In genomic region chr13:73273737-73274136, GRCh38 we compare ENCODE assay signal across 14 cellular contexts.
DNase-seq lines count a peak whose midpoint lies in the region; FAIRE-seq and TF ChIP-seq lines count a peak whose summit lies in the region.
"Had no signal": no experiment of that assay in that cellular context is flagged by ENCODE, and none has a peak within 500 bp of the region (broad histone marks: within the 10 kb centered on the region; RNA-seq: fewer than 3 reads in every experiment).

No MANE protein-coding gene starts in this region.

- H3K27ac ChIP-seq in ACC112 (ENCODE audit: low read depth, low read length) = peak overlapping the region; percentile 38; the same call in 1 of the 2 replicates
- H3K27ac ChIP-seq: dorsolateral prefrontal cortex, transverse colon had no signal

- peaks cover 45% of the 10 kb centered on the region for H3K4me1 Mint-ChIP-seq in activated CD4-positive, alpha-beta T cell treated with anti-CD3 and anti-CD28 coated beads, Interleukin-2, amount 10 ng/mL, durations not matched to agents 7 days and 5 days
- H3K4me1 Mint-ChIP-seq in activated T-helper 2 cell treated with anti-CD3 and anti-CD28 coated beads, Interferon-gamma antibody, Interleukin-2, Interleukin-4, amounts not matched to agents 10 μg/mL and 5 μg/mL and 100 μg/mL, durations not matched to agents 14 hours and 24 hours and 36 hours (ENCODE audit: low read depth) = peaks cover 49% of the 10 kb centered on the region

- H3K4me3 ChIP-seq in ACC112 (ENCODE audit: low read depth, low read length) = no peak overlapping the region
- H3K4me3 ChIP-seq in bronchial epithelial cell (ENCODE audit: low read depth, low read length) = no peak overlapping the region
- H3K4me3 ChIP-seq: dorsolateral prefrontal cortex, transverse colon had no signal

- CTCF ChIA-PET in activated CD4-positive, alpha-beta T cell treated with anti-CD3 and anti-CD28 coated beads, Interleukin-2, amount 10 ng/mL, durations not matched to agents 7 days and 5 days (lab: Charles Lee) = no interaction called here

- H3K27me3 Mint-ChIP-seq in activated CD4-positive, alpha-beta T cell treated with anti-CD3 and anti-CD28 coated beads, Interleukin-2, amount 10 ng/mL, durations not matched to agents 7 days and 5 days = no peaks in the 10 kb centered on the region
- H3K27me3 Mint-ChIP-seq in activated T-helper 2 cell treated with anti-CD3 and anti-CD28 coated beads, Interferon-gamma antibody, Interleukin-2, Interleukin-4, amounts not matched to agents 10 μg/mL and 5 μg/mL and 100 μg/mL, durations not matched to agents 14 hours and 24 hours and 36 hours (ENCODE audit: low read depth) = no peaks in the 10 kb centered on the region

- H3K27me3 ChIP-seq in ACC112 (ENCODE audit: insufficient read depth, low read length) (no peaks in the 10 kb centered on the region), bronchial epithelial cell (ENCODE audit: control insufficient read depth, insufficient read depth, low read length) (no peaks in the 10 kb centered on the region)
- H3K27me3 ChIP-seq: BE2C, dorsolateral prefrontal cortex, transverse colon had no signal

- H3K4me1 ChIP-seq in ACC112 (ENCODE audit: control insufficient read depth, insufficient read depth, low read length, unreplicated experiment) = peaks cover 17% of the 10 kb centered on the region
- H3K4me1 ChIP-seq: BE2C had no signal

- H3K9me3 Mint-ChIP-seq in activated CD4-positive, alpha-beta T cell treated with anti-CD3 and anti-CD28 coated beads, Interleukin-2, amount 10 ng/mL, durations not matched to agents 7 days and 5 days = peaks cover 30% of the 10 kb centered on the region
- peaks cover 39% of the 10 kb centered on the region for H3K9me3 Mint-ChIP-seq in activated T-helper 2 cell treated with anti-CD3 and anti-CD28 coated beads, Interferon-gamma antibody, Interleukin-2, Interleukin-4, amounts not matched to agents 10 μg/mL and 5 μg/mL and 100 μg/mL, durations not matched to agents 14 hours and 24 hours and 36 hours

- peaks cover 10% of the 10 kb centered on the region for H3K36me3 Mint-ChIP-seq in activated CD4-positive, alpha-beta T cell treated with anti-CD3 and anti-CD28 coated beads, Interleukin-2, amount 10 ng/mL, durations not matched to agents 7 days and 5 days (ENCODE audit: low read depth)
- H3K36me3 Mint-ChIP-seq in activated T-helper 2 cell treated with anti-CD3 and anti-CD28 coated beads, Interferon-gamma antibody, Interleukin-2, Interleukin-4, amounts not matched to agents 10 μg/mL and 5 μg/mL and 100 μg/mL, durations not matched to agents 14 hours and 24 hours and 36 hours (ENCODE audit: low read depth) = peaks cover 21% of the 10 kb centered on the region

- no peak overlapping the region for H2AFZ ChIP-seq in ACC112 (ENCODE audit: low read length, unreplicated experiment)

- no peak overlapping the region for H3K4me3 Mint-ChIP-seq in activated CD4-positive, alpha-beta T cell treated with anti-CD3 and anti-CD28 coated beads, Interleukin-2, amount 10 ng/mL, durations not matched to agents 7 days and 5 days
- no peak overlapping the region for H3K4me3 Mint-ChIP-seq in activated T-helper 2 cell treated with anti-CD3 and anti-CD28 coated beads, Interferon-gamma antibody, Interleukin-2, Interleukin-4, amounts not matched to agents 10 μg/mL and 5 μg/mL and 100 μg/mL, durations not matched to agents 14 hours and 24 hours and 36 hours (ENCODE audit: low read depth)

- DNase-seq in HT1080 (ENCODE audit: low read depth) = peak; percentile 60
- peak; percentile 72 for DNase-seq in bronchial epithelial cell (ENCODE audit: low read depth)
- DNase-seq in kidney glomerular epithelial cell (lab: John Stamatoyannopoulos, UW) = peak; percentile 87
- DNase-seq in NCI-H2029 (lab: John Stamatoyannopoulos, UW) = no peak
- DNase-seq in COLO829 (ENCODE audit: low spot score) = no peak
- no peak for DNase-seq in activated CD4-positive, alpha-beta T cell treated with anti-CD3 and anti-CD28 coated beads, Interleukin-2, amount 10 ng/mL, durations not matched to agents 7 days and 5 days
- no peak for DNase-seq in activated T-helper 2 cell treated with anti-CD3 and anti-CD28 coated beads, Interferon-gamma antibody, Interleukin-2, Interleukin-4, amounts not matched to agents 10 μg/mL and 5 μg/mL and 100 μg/mL, durations not matched to agents 14 hours and 24 hours and 36 hours (ENCODE audit: low spot score)
- DNase-seq: activated CD4-positive, alpha-beta T cell treated with anti-CD3 and anti-CD28 coated beads for 4 hours; activated effector memory CD4-positive, alpha-beta T cell treated with Interleukin-2 at 50 U/mL for 16 hours; BE2C; dorsolateral prefrontal cortex; NCI-H82; transverse colon had no signal

- intact Hi-C loops in activated T-helper 2 cell treated with anti-CD3 and anti-CD28 coated beads, Interferon-gamma antibody, Interleukin-2, Interleukin-4, amounts not matched to agents 10 μg/mL and 5 μg/mL and 100 μg/mL, durations not matched to agents 14 hours and 24 hours and 36 hours (cut with micrococcal nuclease) = loop anchor here (2.0 kb wide), 1 partner anchor 45 kb away; no protein-coding TSS in a partner anchor

- H3K36me3 ChIP-seq in ACC112 (ENCODE audit: insufficient read depth, low read length) (no peaks in the 10 kb centered on the region), bronchial epithelial cell (ENCODE audit: control insufficient read depth, insufficient read depth, low read length) (no peaks in the 10 kb centered on the region)
- H3K36me3 ChIP-seq: BE2C, transverse colon had no signal

- H3K27ac Mint-ChIP-seq in activated CD4-positive, alpha-beta T cell treated with anti-CD3 and anti-CD28 coated beads, Interleukin-2, amount 10 ng/mL, durations not matched to agents 7 days and 5 days = no peak overlapping the region
- no peak overlapping the region for H3K27ac Mint-ChIP-seq in activated T-helper 2 cell treated with anti-CD3 and anti-CD28 coated beads, Interferon-gamma antibody, Interleukin-2, Interleukin-4, amounts not matched to agents 10 μg/mL and 5 μg/mL and 100 μg/mL, durations not matched to agents 14 hours and 24 hours and 36 hours

- no peak for FAIRE-seq in bronchial epithelial cell (lab: Jason Lieb, UNC)

- H3K79me2 ChIP-seq in ACC112 (ENCODE audit: control insufficient read depth, insufficient read depth, low read length, unreplicated experiment) = no peaks in the 10 kb centered on the region

- TF ChIP-seq CTCF in bronchial epithelial cell (IDR thresholded peaks at IDR 0.05; ENCODE audit: insufficient read depth, low read length, severe bottlenecking) = no peak

- POLR2A ChIA-PET in activated CD4-positive, alpha-beta T cell treated with anti-CD3 and anti-CD28 coated beads, Interleukin-2, amount 10 ng/mL, durations not matched to agents 7 days and 5 days (lab: Charles Lee) = no interaction called here

Comparison
In these comparisons a context has a peak if more than half of its experiments do, and no peak if none do; other contexts are left out.
1. DNase-seq: peak in HT1080 (single experiment), bronchial epithelial cell (single experiment) and kidney glomerular epithelial cell (single experiment); none in NCI-H2029 (single experiment), COLO829 (single experiment), activated CD4-positive, alpha-beta T cell treated with anti-CD3 and anti-CD28 coated beads, Interleukin-2, amount 10 ng/mL, durations not matched to agents 7 days and 5 days (single experiment) and activated T-helper 2 cell treated with anti-CD3 and anti-CD28 coated beads, Interferon-gamma antibody, Interleukin-2, Interleukin-4, amounts not matched to agents 10 μg/mL and 5 μg/mL and 100 μg/mL, durations not matched to agents 14 hours and 24 hours and 36 hours (single experiment).